ENCODE assay signal across 1 cellular context in the genomic region with DNA sequence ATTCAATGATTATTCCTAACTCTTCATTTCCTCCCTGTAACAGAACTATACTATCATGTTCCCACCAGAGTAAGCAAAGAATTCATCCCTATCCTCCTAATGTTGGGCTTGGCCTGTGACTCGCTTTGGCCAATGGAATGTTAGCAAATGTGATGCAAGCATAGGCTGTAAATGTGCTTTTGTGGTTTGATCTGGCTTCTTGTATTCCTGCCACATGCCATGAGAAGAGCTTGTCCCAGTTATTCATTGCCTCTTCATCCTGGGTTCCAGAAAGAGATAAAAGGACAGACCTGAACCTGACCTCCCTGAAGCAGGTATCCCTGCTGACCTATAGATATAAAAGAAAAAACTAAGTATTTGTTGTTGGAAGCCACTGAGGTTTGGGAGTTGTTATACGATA.
TF ChIP-seq lines count a peak whose summit lies in the region.

No MANE protein-coding gene starts in this region.

TF ChIP-seq in HEK293, 187 proteins besides CTCF, POLR2A, EP300 and RAD21 (continued from another document):
- TF ChIP-seq, protein P1, sequence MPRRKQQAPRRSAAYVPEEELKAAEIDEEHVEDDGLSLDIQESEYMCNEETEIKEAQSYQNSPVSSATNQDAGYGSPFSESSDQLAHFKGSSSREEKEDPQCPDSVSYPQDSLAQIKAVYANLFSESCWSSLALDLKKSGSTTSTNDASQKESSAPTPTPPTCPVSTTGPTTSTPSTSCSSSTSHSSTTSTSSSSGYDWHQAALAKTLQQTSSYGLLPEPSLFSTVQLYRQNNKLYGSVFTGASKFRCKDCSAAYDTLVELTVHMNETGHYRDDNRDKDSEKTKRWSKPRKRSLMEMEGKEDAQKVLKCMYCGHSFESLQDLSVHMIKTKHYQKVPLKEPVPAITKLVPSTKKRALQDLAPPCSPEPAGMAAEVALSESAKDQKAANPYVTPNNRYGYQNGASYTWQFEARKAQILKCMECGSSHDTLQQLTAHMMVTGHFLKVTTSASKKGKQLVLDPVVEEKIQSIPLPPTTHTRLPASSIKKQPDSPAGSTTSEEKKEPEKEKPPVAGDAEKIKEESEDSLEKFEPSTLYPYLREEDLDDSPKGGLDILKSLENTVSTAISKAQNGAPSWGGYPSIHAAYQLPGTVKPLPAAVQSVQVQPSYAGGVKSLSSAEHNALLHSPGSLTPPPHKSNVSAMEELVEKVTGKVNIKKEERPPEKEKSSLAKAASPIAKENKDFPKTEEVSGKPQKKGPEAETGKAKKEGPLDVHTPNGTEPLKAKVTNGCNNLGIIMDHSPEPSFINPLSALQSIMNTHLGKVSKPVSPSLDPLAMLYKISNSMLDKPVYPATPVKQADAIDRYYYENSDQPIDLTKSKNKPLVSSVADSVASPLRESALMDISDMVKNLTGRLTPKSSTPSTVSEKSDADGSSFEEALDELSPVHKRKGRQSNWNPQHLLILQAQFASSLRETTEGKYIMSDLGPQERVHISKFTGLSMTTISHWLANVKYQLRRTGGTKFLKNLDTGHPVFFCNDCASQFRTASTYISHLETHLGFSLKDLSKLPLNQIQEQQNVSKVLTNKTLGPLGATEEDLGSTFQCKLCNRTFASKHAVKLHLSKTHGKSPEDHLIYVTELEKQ (tag by site-specific recombination; IDR thresholded peaks at IDR 0.05; ENCODE audit: borderline replicate concordance), result no peak
- TF ChIP-seq, protein P2, sequence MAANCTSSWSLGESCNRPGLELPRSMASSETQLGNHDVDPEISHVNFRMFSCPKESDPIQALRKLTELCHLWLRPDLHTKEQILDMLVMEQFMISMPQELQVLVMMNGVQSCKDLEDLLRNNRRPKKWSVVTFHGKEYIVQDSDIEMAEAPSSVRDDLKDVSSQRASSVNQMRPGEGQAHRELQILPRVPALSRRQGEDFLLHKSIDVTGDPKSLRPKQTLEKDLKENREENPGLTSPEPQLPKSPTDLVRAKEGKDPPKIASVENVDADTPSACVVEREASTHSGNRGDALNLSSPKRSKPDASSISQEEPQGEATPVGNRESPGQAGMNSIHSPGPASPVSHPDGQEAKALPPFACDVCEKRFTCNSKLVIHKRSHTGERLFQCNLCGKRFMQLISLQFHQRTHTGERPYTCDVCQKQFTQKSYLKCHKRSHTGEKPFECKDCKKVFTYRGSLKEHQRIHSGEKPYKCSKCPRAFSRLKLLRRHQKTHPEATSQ (tag by site-specific recombination; IDR thresholded peaks at IDR 0.05), result no peak
- TF ChIP-seq ZNF16 (tag by site-specific recombination; IDR thresholded peaks at IDR 0.05; ENCODE audit: low read depth), result no peak
- TF ChIP-seq, protein P3, sequence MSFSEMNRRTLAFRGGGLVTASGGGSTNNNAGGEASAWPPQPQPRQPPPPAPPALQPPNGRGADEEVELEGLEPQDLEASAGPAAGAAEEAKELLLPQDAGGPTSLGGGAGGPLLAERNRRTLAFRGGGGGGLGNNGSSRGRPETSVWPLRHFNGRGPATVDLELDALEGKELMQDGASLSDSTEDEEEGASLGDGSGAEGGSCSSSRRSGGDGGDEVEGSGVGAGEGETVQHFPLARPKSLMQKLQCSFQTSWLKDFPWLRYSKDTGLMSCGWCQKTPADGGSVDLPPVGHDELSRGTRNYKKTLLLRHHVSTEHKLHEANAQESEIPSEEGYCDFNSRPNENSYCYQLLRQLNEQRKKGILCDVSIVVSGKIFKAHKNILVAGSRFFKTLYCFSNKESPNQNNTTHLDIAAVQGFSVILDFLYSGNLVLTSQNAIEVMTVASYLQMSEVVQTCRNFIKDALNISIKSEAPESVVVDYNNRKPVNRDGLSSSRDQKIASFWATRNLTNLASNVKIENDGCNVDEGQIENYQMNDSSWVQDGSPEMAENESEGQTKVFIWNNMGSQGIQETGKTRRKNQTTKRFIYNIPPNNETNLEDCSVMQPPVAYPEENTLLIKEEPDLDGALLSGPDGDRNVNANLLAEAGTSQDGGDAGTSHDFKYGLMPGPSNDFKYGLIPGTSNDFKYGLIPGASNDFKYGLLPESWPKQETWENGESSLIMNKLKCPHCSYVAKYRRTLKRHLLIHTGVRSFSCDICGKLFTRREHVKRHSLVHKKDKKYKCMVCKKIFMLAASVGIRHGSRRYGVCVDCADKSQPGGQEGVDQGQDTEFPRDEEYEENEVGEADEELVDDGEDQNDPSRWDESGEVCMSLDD (tag by site-specific recombination; IDR thresholded peaks at IDR 0.05), result no peak
- TF ChIP-seq, protein P4, sequence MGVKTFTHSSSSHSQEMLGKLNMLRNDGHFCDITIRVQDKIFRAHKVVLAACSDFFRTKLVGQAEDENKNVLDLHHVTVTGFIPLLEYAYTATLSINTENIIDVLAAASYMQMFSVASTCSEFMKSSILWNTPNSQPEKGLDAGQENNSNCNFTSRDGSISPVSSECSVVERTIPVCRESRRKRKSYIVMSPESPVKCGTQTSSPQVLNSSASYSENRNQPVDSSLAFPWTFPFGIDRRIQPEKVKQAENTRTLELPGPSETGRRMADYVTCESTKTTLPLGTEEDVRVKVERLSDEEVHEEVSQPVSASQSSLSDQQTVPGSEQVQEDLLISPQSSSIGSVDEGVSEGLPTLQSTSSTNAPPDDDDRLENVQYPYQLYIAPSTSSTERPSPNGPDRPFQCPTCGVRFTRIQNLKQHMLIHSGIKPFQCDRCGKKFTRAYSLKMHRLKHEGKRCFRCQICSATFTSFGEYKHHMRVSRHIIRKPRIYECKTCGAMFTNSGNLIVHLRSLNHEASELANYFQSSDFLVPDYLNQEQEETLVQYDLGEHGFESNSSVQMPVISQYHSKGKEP (tag by site-specific recombination; IDR thresholded peaks at IDR 0.05), result no peak
- TF ChIP-seq ZNF530 (tag by site-specific recombination; IDR thresholded peaks at IDR 0.05; ENCODE audit: low read depth), result no peak
- TF ChIP-seq ZNF354C (tag by site-specific recombination; IDR thresholded peaks at IDR 0.05; ENCODE audit: borderline replicate concordance, low read depth), result no peak
- no peak for TF ChIP-seq HOXC10 (CRISPR knock-in tag; IDR thresholded peaks at IDR 0.05)
- TF ChIP-seq, protein P5, sequence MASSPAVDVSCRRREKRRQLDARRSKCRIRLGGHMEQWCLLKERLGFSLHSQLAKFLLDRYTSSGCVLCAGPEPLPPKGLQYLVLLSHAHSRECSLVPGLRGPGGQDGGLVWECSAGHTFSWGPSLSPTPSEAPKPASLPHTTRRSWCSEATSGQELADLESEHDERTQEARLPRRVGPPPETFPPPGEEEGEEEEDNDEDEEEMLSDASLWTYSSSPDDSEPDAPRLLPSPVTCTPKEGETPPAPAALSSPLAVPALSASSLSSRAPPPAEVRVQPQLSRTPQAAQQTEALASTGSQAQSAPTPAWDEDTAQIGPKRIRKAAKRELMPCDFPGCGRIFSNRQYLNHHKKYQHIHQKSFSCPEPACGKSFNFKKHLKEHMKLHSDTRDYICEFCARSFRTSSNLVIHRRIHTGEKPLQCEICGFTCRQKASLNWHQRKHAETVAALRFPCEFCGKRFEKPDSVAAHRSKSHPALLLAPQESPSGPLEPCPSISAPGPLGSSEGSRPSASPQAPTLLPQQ (tag by site-specific recombination; IDR thresholded peaks at IDR 0.05), result no peak
- no peak for TF ChIP-seq ZNF423 (tag by site-specific recombination; IDR thresholded peaks at IDR 0.05)
- no peak for TF ChIP-seq ZNF843 (tag by site-specific recombination; IDR thresholded peaks at IDR 0.05)
- TF ChIP-seq OSR2 (tag by site-specific recombination; IDR thresholded peaks at IDR 0.05), result peak; percentile 57; the same call in 1 of the 2 replicates
- TF ChIP-seq ZNF514 (tag by site-specific recombination; IDR thresholded peaks at IDR 0.05), result no peak
- no peak for TF ChIP-seq ZFP41 (tag by site-specific recombination; IDR thresholded peaks at IDR 0.05; ENCODE audit: borderline replicate concordance)
- no peak for TF ChIP-seq ZNF202 (tag by site-specific recombination; IDR thresholded peaks at IDR 0.05; ENCODE audit: borderline replicate concordance)
- no peak for TF ChIP-seq ZNF768 (tag by site-specific recombination; IDR thresholded peaks at IDR 0.05)
